8 cellular contexts compared by ENCODE assay signal in the genomic region with DNA sequence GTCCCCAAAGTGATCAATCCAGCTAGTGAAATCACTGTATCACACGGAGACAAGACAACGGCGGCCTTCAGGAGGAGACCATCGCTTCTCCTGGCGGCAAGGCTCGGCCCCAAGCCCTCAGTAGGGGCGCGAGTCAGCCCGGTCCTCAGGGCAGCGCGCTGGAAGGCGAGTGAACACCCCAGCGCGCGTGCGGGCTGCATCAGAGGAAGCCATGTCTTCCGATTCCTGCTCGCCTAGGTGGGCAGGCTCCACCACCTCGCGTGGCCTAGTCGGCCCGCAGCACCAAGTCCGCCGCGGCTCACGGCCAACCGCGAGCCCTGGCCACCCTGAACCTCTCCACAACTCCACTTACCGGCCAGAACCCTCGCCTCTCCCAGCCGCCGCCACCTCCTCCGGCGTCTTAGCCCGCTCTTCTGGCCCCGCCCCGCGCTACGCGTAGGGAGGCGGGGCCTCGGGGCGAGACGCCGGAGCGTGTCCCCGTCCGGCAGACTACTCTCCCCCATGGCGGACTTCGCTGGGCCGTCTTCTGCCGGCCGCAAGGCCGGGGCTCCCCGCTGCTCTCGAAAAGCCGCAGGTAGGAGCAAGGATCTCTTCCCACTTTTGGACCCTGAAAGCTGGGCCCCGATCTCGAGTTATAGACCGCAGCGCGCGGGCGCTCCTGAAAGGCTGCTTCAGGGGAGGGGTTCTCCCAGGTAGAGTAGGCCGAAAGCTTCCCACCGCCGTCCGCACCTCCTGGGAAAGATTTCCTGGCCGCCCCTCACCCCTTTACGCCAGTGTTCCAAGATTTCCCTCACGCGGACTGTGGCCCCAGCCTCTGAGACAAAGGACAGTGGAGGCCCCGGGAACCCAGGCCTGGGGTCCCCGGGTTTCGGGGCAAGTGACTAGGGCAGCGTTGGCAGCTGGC. TPM values are rescaled to one million over a fixed set of nuclear protein-coding genes. Genes with fewer than 3 reads are reported as not detected.
DNase-seq lines count a peak whose midpoint lies in the region.

A gene with protein sequence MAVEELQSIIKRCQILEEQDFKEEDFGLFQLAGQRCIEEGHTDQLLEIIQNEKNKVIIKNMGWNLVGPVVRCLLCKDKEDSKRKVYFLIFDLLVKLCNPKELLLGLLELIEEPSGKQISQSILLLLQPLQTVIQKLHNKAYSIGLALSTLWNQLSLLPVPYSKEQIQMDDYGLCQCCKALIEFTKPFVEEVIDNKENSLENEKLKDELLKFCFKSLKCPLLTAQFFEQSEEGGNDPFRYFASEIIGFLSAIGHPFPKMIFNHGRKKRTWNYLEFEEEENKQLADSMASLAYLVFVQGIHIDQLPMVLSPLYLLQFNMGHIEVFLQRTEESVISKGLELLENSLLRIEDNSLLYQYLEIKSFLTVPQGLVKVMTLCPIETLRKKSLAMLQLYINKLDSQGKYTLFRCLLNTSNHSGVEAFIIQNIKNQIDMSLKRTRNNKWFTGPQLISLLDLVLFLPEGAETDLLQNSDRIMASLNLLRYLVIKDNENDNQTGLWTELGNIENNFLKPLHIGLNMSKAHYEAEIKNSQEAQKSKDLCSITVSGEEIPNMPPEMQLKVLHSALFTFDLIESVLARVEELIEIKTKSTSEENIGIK (minus strand): TSS at position 415 of the 904 bp plus-strand sequence. CDS start 988 bp downstream, outside the sequence.
A gene (plus strand): TSS at position 487 of the 904 bp plus-strand sequence. CDS start 15 bp downstream, at position 502.

- H3K27ac ChIP-seq in SJCRH30 = peak within 1 kb of the TSS; percentile 73

- peak within 1 kb of the TSS; percentile 93 for H3K4me3 ChIP-seq in H7 (ENCODE audit: insufficient read depth, low read depth, low read length)
- peak within 1 kb of the TSS; percentile 69 for H3K4me3 ChIP-seq in SJCRH30

- H3K27me3 ChIP-seq in H7 (ENCODE audit: control insufficient read depth, insufficient read depth, low read length) (no peaks in the 10 kb centered on the region), SJCRH30 (no peaks in the 10 kb centered on the region)

- DNase-seq in GF-D8 (lab: John Stamatoyannopoulos, UW) (peak; percentile 69), H7 (peak; percentile 91), LoVo (ENCODE audit: low spot score) (peak; percentile 87), SJCRH30 (peak; percentile 84 to 92), foreskin melanocyte (peak; percentile 79), non-pigmented ciliary epithelial cell (ENCODE audit: low read depth) (peak; percentile 31), superior temporal gyrus (ENCODE audit: extremely low spot score) (peak; percentile 88)
- peak; percentile 26 to 67 (median 38) for DNase-seq in activated naive CD4-positive, alpha-beta T cell (lab: John Stamatoyannopoulos, UW)

- H3K4me1 ChIP-seq in SJCRH30 = no peaks in the 10 kb centered on the region

- no peaks in the 10 kb centered on the region for H3K9me3 ChIP-seq in SJCRH30 (replicated peaks)

- H3K36me3 ChIP-seq in H7 (replicated peaks; ENCODE audit: control insufficient read depth, insufficient read depth, low read length) (peaks cover 4% of the 10 kb centered on the region), SJCRH30 (no peaks in the 10 kb centered on the region)

RNA-seq across cellular contexts. Expression of the first gene that starts in this region (rescaled TPM):
- 23.2 and 31.3 TPM in 2 replicates for total RNA-seq in H7 (2014; rRNA removed; shearing (Covaris generic))
- total RNA-seq in SJCRH30 (2014; rRNA removed; shearing (Covaris generic)) = 27.0 and 28.4 TPM in 2 replicates

RNA-seq across cellular contexts. Expression of the second gene that starts in this region (rescaled TPM):
- total RNA-seq in H7 (2014; rRNA removed; shearing (Covaris generic)) = 28.3 and 35.4 TPM in 2 replicates
- total RNA-seq in SJCRH30 (2014; rRNA removed; shearing (Covaris generic)) = 23.9 and 26.4 TPM in 2 replicates

Comparison
In these comparisons a context has a peak if more than half of its experiments do, and no peak if none do; other contexts are left out.
1. Peak in every context shown above with its lines: DNase-seq, H3K4me3 ChIP-seq and H3K27ac ChIP-seq.
2. DNase-seq: peak in every context shown above with its lines; median percentile 91 in H7; 88 in SJCRH30; 88 in superior temporal gyrus; 87 in LoVo; 79 in foreskin melanocyte; 69 in GF-D8; 38 in activated naive CD4-positive, alpha-beta T cell; 31 in non-pigmented ciliary epithelial cell.